8 cellular contexts compared by ENCODE assay signal in genomic region chr10:23094786-23095403, GRCh38. TPM values are rescaled to one million over a fixed set of nuclear protein-coding genes. Genes with fewer than 3 reads are reported as not detected.
DNase-seq lines count a peak whose midpoint lies in the region; ATAC-seq and TF ChIP-seq lines count a peak whose summit lies in the region.

No MANE protein-coding gene starts in this region.

- H3K36me3 ChIP-seq in iPS-20b (ENCODE audit: insufficient read depth, low read depth, low read length) (no peaks in the 10 kb centered on the region), WERI-Rb-1 (no peaks in the 10 kb centered on the region)

- H3K27ac Mint-ChIP-seq in T-helper 1 cell treated with Interleukin-12 subunit alpha and Interleukin-12 subunit beta and Interleukin-4 antibody, amounts not matched to agents 30 μg/mL and 1 μg/mL, for 36 hours: peak overlapping the region; percentile 90
- H3K27ac Mint-ChIP-seq in activated naive CD8-positive, alpha-beta T cell treated with anti-CD3 and anti-CD28 coated beads for 36 hours: peak overlapping the region; percentile 49

- peaks cover 29% of the 10 kb centered on the region for H3K4me1 Mint-ChIP-seq in T-helper 1 cell treated with Interleukin-12 subunit alpha and Interleukin-12 subunit beta and Interleukin-4 antibody, amounts not matched to agents 30 μg/mL and 1 μg/mL, for 36 hours (ENCODE audit: low read depth)
- H3K4me1 Mint-ChIP-seq in activated naive CD8-positive, alpha-beta T cell treated with anti-CD3 and anti-CD28 coated beads for 36 hours: peaks cover 32% of the 10 kb centered on the region

- ATAC-seq in HG03135 (IDR thresholded peaks at IDR 0.05; ENCODE audit: unreplicated experiment): no peak

- TF ChIP-seq CTCF in WERI-Rb-1 (IDR thresholded peaks at IDR 0.05; ENCODE audit: low read depth, low read length): no peak

- H3K4me3 Mint-ChIP-seq in T-helper 1 cell treated with Interleukin-12 subunit alpha and Interleukin-12 subunit beta and Interleukin-4 antibody, amounts not matched to agents 30 μg/mL and 1 μg/mL, for 36 hours: peak overlapping the region; percentile 88
- H3K4me3 Mint-ChIP-seq in activated naive CD8-positive, alpha-beta T cell treated with anti-CD3 and anti-CD28 coated beads for 36 hours: peak overlapping the region; percentile 96

- no peak for DNase-seq in T-helper 1 cell
- DNase-seq in activated naive CD8-positive, alpha-beta T cell treated with anti-CD3 and anti-CD28 coated beads for 36 hours: no peak
- DNase-seq in substantia nigra (lab: John Stamatoyannopoulos, UW): no peak
- no peak for DNase-seq in WERI-Rb-1
- no peak for DNase-seq in NCI-H2107 (lab: John Stamatoyannopoulos, UW)

- peaks cover 15% of the 10 kb centered on the region; the same call in 1 of the 2 replicates for H3K4me1 ChIP-seq in iPS-20b (ENCODE audit: insufficient read depth, low read length)

- H3K4me3 ChIP-seq in iPS-20b (ENCODE audit: low read length): peak overlapping the region; percentile 24; the same call in 1 of the 2 replicates
- H3K4me3 ChIP-seq in WERI-Rb-1 (ENCODE audit: low read depth, low read length): no peak overlapping the region

- H3K9ac ChIP-seq in iPS-20b (ENCODE audit: low read depth, low read length): no peak overlapping the region

- H3K9me3 Mint-ChIP-seq in T-helper 1 cell treated with Interleukin-12 subunit alpha and Interleukin-12 subunit beta and Interleukin-4 antibody, amounts not matched to agents 30 μg/mL and 1 μg/mL, for 36 hours: no peaks in the 10 kb centered on the region
- peaks cover 19% of the 10 kb centered on the region for H3K9me3 Mint-ChIP-seq in activated naive CD8-positive, alpha-beta T cell treated with anti-CD3 and anti-CD28 coated beads for 36 hours

- H3K27ac ChIP-seq in iPS-20b (ENCODE audit: low read length): no peak overlapping the region
- H3K27ac ChIP-seq in substantia nigra (ENCODE audit: low read depth, low read length, poor library complexity, severe bottlenecking): peak overlapping the region; percentile 89
- H3K27ac ChIP-seq in WERI-Rb-1: no peak overlapping the region

- H3K27me3 ChIP-seq in iPS-20b (ENCODE audit: insufficient read depth, low read length) (no peaks in the 10 kb centered on the region), WERI-Rb-1 (ENCODE audit: insufficient read depth, low read depth, severe bottlenecking) (no peaks in the 10 kb centered on the region)

- H3K9me3 ChIP-seq in iPS-20b (ENCODE audit: insufficient read depth, low read depth, low read length) (peaks cover 5% of the 10 kb centered on the region), WERI-Rb-1 (ENCODE audit: severe bottlenecking) (no peaks in the 10 kb centered on the region)

- peaks cover 17% of the 10 kb centered on the region for H3K27me3 Mint-ChIP-seq in T-helper 1 cell treated with Interleukin-12 subunit alpha and Interleukin-12 subunit beta and Interleukin-4 antibody, amounts not matched to agents 30 μg/mL and 1 μg/mL, for 36 hours (ENCODE audit: low read depth)
- H3K27me3 Mint-ChIP-seq in activated naive CD8-positive, alpha-beta T cell treated with anti-CD3 and anti-CD28 coated beads for 36 hours: no peaks in the 10 kb centered on the region

- H3K36me3 Mint-ChIP-seq in T-helper 1 cell treated with Interleukin-12 subunit alpha and Interleukin-12 subunit beta and Interleukin-4 antibody, amounts not matched to agents 30 μg/mL and 1 μg/mL, for 36 hours (ENCODE audit: low read depth): peaks cover 3% of the 10 kb centered on the region
- H3K36me3 Mint-ChIP-seq in activated naive CD8-positive, alpha-beta T cell treated with anti-CD3 and anti-CD28 coated beads for 36 hours: peaks cover 4% of the 10 kb centered on the region

RNA-seq across cellular contexts. Expression of gene MSRB2, which starts 0.5 kb away (rescaled TPM):
- 1 to 10 TPM; 6.3 to 7.9 TPM for total RNA-seq in activated naive CD8-positive, alpha-beta T cell treated with anti-CD3 and anti-CD28 coated beads for 36 hours
